Comparison of ENCODE assay signal across 21 cellular contexts in genomic region chr16:21071741-21072140, GRCh38.
DNase-seq lines count a peak whose midpoint lies in the region; TF ChIP-seq lines count a peak whose summit lies in the region.
"Had no signal": no experiment of that assay in that cellular context is flagged by ENCODE, and none has a peak within 500 bp of the region (broad histone marks: within the 10 kb centered on the region; RNA-seq: fewer than 3 reads in every experiment).

No MANE protein-coding gene starts in this region.

- 2% methylated on average over 4 of the region's 4 CpGs for WGBS in mammary epithelial cell (ENCODE audit: low coverage, missing lambda C conversion rate)

- H3K4me1 ChIP-seq in mammary epithelial cell (ENCODE audit: insufficient read depth, low read length) (no peaks in the 10 kb centered on the region), colonic mucosa (no peaks in the 10 kb centered on the region)
- H3K4me1 ChIP-seq: BE2C; BLaER1 treated with 17β-estradiol and CSF1 and Interleukin-3, amounts not matched to agents 10 nM and 100 nM had no signal

- BruUV-seq in mammary epithelial cell (replicated peaks; lab: Mats Ljungman, UMichigan) (no TSS peak), MCF 10A (replicated peaks; lab: Mats Ljungman, UMichigan) (no TSS peak)

- DNase-seq in mammary epithelial cell (peak; percentile 54), MCF 10A (ENCODE audit: unreplicated experiment) (no peak), RPMI7951 (ENCODE audit: low read depth) (peak; percentile 42), foreskin melanocyte (peak; percentile 10), colonic mucosa (no peak), SHP77 (lab: John Stamatoyannopoulos, UW) (no peak)
- DNase-seq: 8988T; ACHN; AML-193; BE2C; Calu3; CD4-positive, alpha-beta T cell; CD8-positive, alpha-beta memory T cell; DMS53; DMS79 treated with DMSO at 0.1 percent for 48 hours; GF-D8; H9 had no signal

- H3K9ac ChIP-seq in mammary epithelial cell (ENCODE audit: insufficient read depth, low read length) (no peak overlapping the region), colonic mucosa (ENCODE audit: low read depth in 2 of 2, low read length in 2 of 2) (no peak overlapping the region)
- H3K9ac ChIP-seq: BLaER1 treated with 17β-estradiol and CSF1 and Interleukin-3, amounts not matched to agents 10 nM and 100 nM had no signal

- POLR2A ChIA-PET in MCF 10A (lab: Yijun Ruan, JAX): no interaction called here

- intact Hi-C loops in mammary epithelial cell (cut with micrococcal nuclease): no loop called here
- intact Hi-C loops in MCF 10A (cut with micrococcal nuclease): no loop called here
- intact Hi-C loops in colonic mucosa (cut with DNase I): loop anchor here (10.0 kb wide), 1 partner anchor 137 kb away; no protein-coding TSS in a partner anchor

- H3K4me3 ChIP-seq in mammary epithelial cell (replicated peaks in 1 of 3; ENCODE audit: insufficient read depth in 1 of 3, low read depth in 2 of 3, low read length in 3 of 3) (no peak overlapping the region), colonic mucosa (no peak overlapping the region)
- H3K4me3 ChIP-seq: A549; BLaER1 treated with 17β-estradiol and CSF1 and Interleukin-3, amounts not matched to agents 10 nM and 100 nM; GM23338 had no signal

- peaks cover 6% of the 10 kb centered on the region for H3K4me1 Mint-ChIP-seq in MCF 10A (ENCODE audit: insufficient read depth, unreplicated experiment)
- H3K4me1 Mint-ChIP-seq: CD8-positive, alpha-beta memory T cell; GM23338; H9 had no signal

- no peak overlapping the region for H3K4me3 Mint-ChIP-seq in MCF 10A (ENCODE audit: unreplicated experiment)
- H3K4me3 Mint-ChIP-seq: CD14-positive monocyte; CD4-positive, alpha-beta T cell; CD8-positive, alpha-beta memory T cell; GM23338; H9 had no signal

- CTCF ChIA-PET in mammary epithelial cell (lab: Charles Lee; ENCODE audit: low non-redundant PET) (no interaction called here), MCF 10A (lab: Yijun Ruan, JAX) (interaction anchor here (4.6 to 4.9 kb wide), 2 partner anchors 13 to 222 kb away, joined by 23 to 32 read pairs; no protein-coding TSS in a partner anchor)

- H3K9me3 ChIP-seq in mammary epithelial cell (replicated peaks; ENCODE audit: insufficient read depth, low read length) (no peaks in the 10 kb centered on the region), colonic mucosa (no peaks in the 10 kb centered on the region)
- H3K9me3 ChIP-seq: A549; BE2C; BLaER1 treated with 17β-estradiol and CSF1 and Interleukin-3, amounts not matched to agents 10 nM and 100 nM had no signal

- dilution Hi-C loops in mammary epithelial cell (cut with HindIII; ENCODE audit: low sequenced_read_pairs): no loop called here

- H3K27me3 Mint-ChIP-seq in MCF 10A (ENCODE audit: insufficient read depth, unreplicated experiment): no peaks in the 10 kb centered on the region

- H3K79me2 ChIP-seq in mammary epithelial cell (ENCODE audit: insufficient read depth, low read length): no peaks in the 10 kb centered on the region

- H3K36me3 ChIP-seq in mammary epithelial cell (ENCODE audit: insufficient read depth, low read length): no peaks in the 10 kb centered on the region
- no peaks in the 10 kb centered on the region for H3K36me3 ChIP-seq in colonic mucosa
- H3K36me3 ChIP-seq: BE2C; BLaER1 treated with 17β-estradiol and CSF1 and Interleukin-3, amounts not matched to agents 10 nM and 100 nM had no signal

- no peak overlapping the region for H3K27ac Mint-ChIP-seq in MCF 10A (ENCODE audit: low read depth, unreplicated experiment)
- H3K27ac Mint-ChIP-seq: CD14-positive monocyte; CD4-positive, alpha-beta T cell; CD8-positive, alpha-beta memory T cell; GM23338; H9 had no signal

- H3K27me3 ChIP-seq in mammary epithelial cell (ENCODE audit: insufficient read depth, low read length): no peaks in the 10 kb centered on the region
- no peaks in the 10 kb centered on the region for H3K27me3 ChIP-seq in colonic mucosa
- H3K27me3 ChIP-seq: BE2C; BLaER1 treated with 17β-estradiol and CSF1 and Interleukin-3, amounts not matched to agents 10 nM and 100 nM had no signal

- H3K9me3 Mint-ChIP-seq in MCF 10A (ENCODE audit: unreplicated experiment): no peaks in the 10 kb centered on the region
- H3K9me3 Mint-ChIP-seq: CD4-positive, alpha-beta T cell had no signal

- no peak overlapping the region for H3K4me2 ChIP-seq in mammary epithelial cell (ENCODE audit: insufficient read depth, low read depth, low read length)
- H3K4me2 ChIP-seq: A549; BLaER1 treated with 17β-estradiol and CSF1 and Interleukin-3, amounts not matched to agents 10 nM and 100 nM; GM23338 had no signal

- TF ChIP-seq CTCF in mammary epithelial cell (conservative IDR thresholded peaks at IDR 0.05 in 1 of 2, IDR thresholded peaks at IDR 0.05 in 1 of 2; ENCODE audit: extremely low read depth in 1 of 2, insufficient read depth in 1 of 2, low read depth in 1 of 2, low read length in 2 of 2): no peak
- no peak for TF ChIP-seq CTCF in MCF 10A (IDR thresholded peaks at IDR 0.05; ENCODE audit: unreplicated experiment)
- TF ChIP-seq CTCF in colonic mucosa (IDR thresholded peaks at IDR 0.05): no peak

- no peak overlapping the region for H2AFZ ChIP-seq in mammary epithelial cell (ENCODE audit: low read depth, low read length)
- H2AFZ ChIP-seq: GM23338 had no signal

- in situ Hi-C loops in mammary epithelial cell (cut with MboI; ENCODE audit: low sequenced_read_pairs in 2 of 2): no loop called here

- H3K36me3 Mint-ChIP-seq in MCF 10A (ENCODE audit: insufficient read depth, unreplicated experiment): no peaks in the 10 kb centered on the region
- H3K36me3 Mint-ChIP-seq: CD14-positive monocyte; CD8-positive, alpha-beta memory T cell had no signal

- H3K27ac ChIP-seq in mammary epithelial cell (ENCODE audit: insufficient read depth, low read depth, low read length) (no peak overlapping the region), colonic mucosa (no peak overlapping the region)
- H3K27ac ChIP-seq: A549; BLaER1 treated with 17β-estradiol and CSF1 and Interleukin-3, amounts not matched to agents 10 nM and 100 nM had no signal

- no peaks in the 10 kb centered on the region for H4K20me1 ChIP-seq in mammary epithelial cell (ENCODE audit: insufficient read depth, low read length)
- H4K20me1 ChIP-seq: BLaER1 treated with 17β-estradiol and CSF1 and Interleukin-3, amounts not matched to agents 10 nM and 100 nM had no signal

Comparison
In these comparisons a context has a peak if more than half of its experiments do, and no peak if none do; other contexts are left out.
1. DNase-seq: peak in mammary epithelial cell (single experiment), RPMI7951 (single experiment) and foreskin melanocyte (single experiment); none in MCF 10A (single experiment), colonic mucosa (single experiment) and SHP77 (0 of 2).